20 cellular contexts compared by ENCODE assay signal in genomic region chr6:159578629-159579028, GRCh38.
"Had no signal": no experiment of that assay in that cellular context is flagged by ENCODE, and none has a peak within 500 bp of the region (broad histone marks: within the 10 kb centered on the region; RNA-seq: fewer than 3 reads in every experiment).

No MANE protein-coding gene starts in this region.

- DNase-seq: activated CD4-positive, alpha-beta memory T cell treated with anti-CD3 and anti-CD28 coated beads for 36 hours; activated CD4-positive, alpha-beta T cell treated with anti-CD3 and anti-CD28 coated beads for 1 hour; activated effector memory CD4-positive, alpha-beta T cell treated with Interleukin-2 at 50 U/mL for 16 hours; activated T-cell treated with anti-CD3 and anti-CD28 coated beads, Interleukin-2, amount 50 U/mL, for 4 hours; amygdala; brain microvascular endothelial cell; cerebellar nuclear complex; effector memory CD4-positive, alpha-beta T cell; erythroblast; nucleus accumbens; right cardiac atrium; small intestine; stimulated activated CD4-positive, alpha-beta T cell treated with anti-CD3 and anti-CD28 coated beads, Interleukin-4, amount 100 ng/mL, for 24 hours; stimulated activated naive CD4-positive, alpha-beta T cell; tibial artery; uterus had no signal

- H3K4me1 ChIP-seq: tibial artery, uterus had no signal

- H3K9me3 Mint-ChIP-seq: dendritic cell treated with granulocyte-macrophage colony-stimulating factor and Interleukin-4, amounts not matched to agents 40 ng/mL and 50 ng/mL, for 4 days had no signal

- H3K9me3 ChIP-seq: tibial artery, uterus had no signal

- H3K27me3 ChIP-seq: brain microvascular endothelial cell, tibial artery, uterus had no signal

- H3K4me1 Mint-ChIP-seq: nephron had no signal

- H3K27me3 Mint-ChIP-seq: dendritic cell treated with granulocyte-macrophage colony-stimulating factor and Interleukin-4, amounts not matched to agents 40 ng/mL and 50 ng/mL, for 4 days had no signal

- H3K36me3 Mint-ChIP-seq: activated CD4-positive, alpha-beta memory T cell treated with anti-CD3 and anti-CD28 coated beads for 36 hours; activated naive CD4-positive, alpha-beta T cell treated with anti-CD3 and anti-CD28 coated beads, Interleukin-2, amount 50 U/mL, for 72 hours had no signal

- H3K27ac ChIP-seq: brain microvascular endothelial cell, tibial artery, uterus had no signal

- H3K4me3 Mint-ChIP-seq: activated CD4-positive, alpha-beta memory T cell treated with anti-CD3 and anti-CD28 coated beads for 36 hours; activated T-cell treated with anti-CD3 and anti-CD28 coated beads, Interleukin-2, amount 50 U/mL, for 4 hours; dendritic cell treated with granulocyte-macrophage colony-stimulating factor and Interleukin-4, amounts not matched to agents 40 ng/mL and 50 ng/mL, for 4 days; nephron had no signal

- FAIRE-seq: small intestine had no signal

- H3K4me3 ChIP-seq: tibial artery, uterus had no signal

- ATAC-seq: activated T-cell treated with anti-CD3 and anti-CD28 coated beads, Interleukin-2, amount 50 U/mL, for 4 hours; right cardiac atrium had no signal

- H3K27ac Mint-ChIP-seq: activated CD4-positive, alpha-beta memory T cell treated with anti-CD3 and anti-CD28 coated beads for 36 hours; activated naive CD4-positive, alpha-beta T cell treated with anti-CD3 and anti-CD28 coated beads, Interleukin-2, amount 50 U/mL, for 72 hours; dendritic cell treated with granulocyte-macrophage colony-stimulating factor and Interleukin-4, amounts not matched to agents 40 ng/mL and 50 ng/mL, for 4 days; nephron; progenitor cell of endocrine pancreas had no signal

- H3K36me3 ChIP-seq: brain microvascular endothelial cell, tibial artery, uterus had no signal
